14 cellular contexts compared by ENCODE assay signal in the genomic region with DNA sequence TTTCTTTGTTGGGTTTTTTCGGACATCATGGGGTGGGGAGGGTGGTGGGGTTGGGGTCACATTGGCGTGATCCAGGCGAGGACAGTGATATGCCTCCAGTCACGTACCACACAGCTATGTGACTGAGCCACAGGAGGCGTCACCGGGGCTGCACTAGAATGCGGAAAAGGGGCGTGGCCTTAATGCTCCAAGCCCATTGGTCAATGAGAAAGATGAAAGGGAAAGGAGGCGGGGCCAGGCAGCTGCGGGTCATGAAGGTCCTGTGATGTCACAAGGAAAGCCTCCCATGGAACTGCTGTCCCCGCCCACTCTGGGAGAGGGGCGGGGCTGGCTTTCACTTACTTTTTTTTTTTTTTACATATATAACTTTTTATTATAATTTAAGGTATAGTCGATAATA. TPM values are rescaled to one million over a fixed set of nuclear protein-coding genes. Genes with fewer than 3 reads are reported as not detected.
"Had no signal": no experiment of that assay in that cellular context is flagged by ENCODE, and none has a peak within 500 bp of the region (broad histone marks: within the 10 kb centered on the region; RNA-seq: fewer than 3 reads in every experiment).

Gene GOLGA6L7 (minus strand): TSS at position 124 of the 400 bp plus-strand sequence. CDS start 95 bp downstream, at position 29.

RNA-seq across cellular contexts. Expression of gene GOLGA6L7, which starts in this region (rescaled TPM):
- total RNA-seq: activated CD8-positive, alpha-beta memory T cell treated with anti-CD3 and anti-CD28 coated beads for 36 hours; body of pancreas; dermis microvascular lymphatic vessel endothelial cell; fibroblast of lung; kidney; left lobe of liver; lung; mesothelial cell of epicardium; natural killer cell treated with Interleukin-12 subunit alpha and Interleukin-12 subunit beta and Interleukin-15 and Interleukin-18, amount 100 ng/mL, for 72 hours; sciatic nerve; smooth muscle cell; subcutaneous adipose tissue; T-helper 17 cell; urinary bladder had no signal
